7 cellular contexts compared by ENCODE assay signal in the genomic region with DNA sequence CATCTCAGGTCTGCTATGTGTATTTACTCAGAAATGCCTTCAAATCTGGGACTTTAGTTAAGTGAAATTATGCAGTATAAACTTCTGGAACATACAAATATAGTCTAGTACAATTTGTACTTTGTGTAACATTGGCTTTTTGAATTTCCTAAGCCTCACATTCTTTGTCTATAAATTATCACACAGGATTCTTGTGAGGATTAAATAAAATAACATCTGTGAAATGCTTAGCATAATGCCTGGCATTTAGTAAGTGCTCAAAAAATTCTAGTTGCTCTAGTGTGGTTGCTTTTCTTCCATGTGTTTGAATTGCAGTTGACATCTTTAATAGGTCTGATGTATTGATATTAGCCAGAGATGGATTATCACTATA. TPM values are rescaled to one million over a fixed set of nuclear protein-coding genes. Genes with fewer than 3 reads are reported as not detected.
DNase-seq lines count a peak whose midpoint lies in the region; TF ChIP-seq lines count a peak whose summit lies in the region.
"Had no signal": no experiment of that assay in that cellular context is flagged by ENCODE, and none has a peak within 500 bp of the region (broad histone marks: within the 10 kb centered on the region; RNA-seq: fewer than 3 reads in every experiment).

No MANE protein-coding gene starts in this region.

- peaks cover 79% of the 10 kb centered on the region for H3K79me2 ChIP-seq in OCI-LY7 (ENCODE audit: insufficient read depth, low read depth, low read length)
- H3K79me2 ChIP-seq in fibroblast of lung (ENCODE audit: control insufficient read depth, insufficient read depth, low read length): peaks cover 36% of the 10 kb centered on the region

- no peak overlapping the region; the same call in 1 of the 2 replicates for H2AFZ ChIP-seq in OCI-LY7 (ENCODE audit: low read length)
- peak overlapping the region; percentile 3 for H2AFZ ChIP-seq in fibroblast of lung (ENCODE audit: low read length)

- H3K4me1 ChIP-seq in OCI-LY7 (ENCODE audit: insufficient read depth, low read length, poor library complexity, severe bottlenecking) (peaks cover 26% of the 10 kb centered on the region), fibroblast of lung (ENCODE audit: control insufficient read depth, extremely low read depth, insufficient read depth, low read length) (no peaks in the 10 kb centered on the region)

- no peaks in the 10 kb centered on the region for H3K9me2 ChIP-seq in OCI-LY7 (ENCODE audit: insufficient read depth, low read length)

- no peak for TF ChIP-seq CTCF in OCI-LY7 (conservative IDR thresholded peaks at IDR 0.05; ENCODE audit: low read length)
- TF ChIP-seq CTCF in fibroblast of lung (conservative IDR thresholded peaks at IDR 0.05 in 1 of 2, IDR thresholded peaks at IDR 0.05 in 1 of 2; ENCODE audit: low read depth in 1 of 2, low read length in 2 of 2): no peak

- no TSS peak for BruUV-seq in OCI-LY7 (replicated peaks; lab: Mats Ljungman, UMichigan)

- H3K4me2 ChIP-seq in OCI-LY7 (ENCODE audit: low read length) (peak overlapping the region; percentile 89), fibroblast of lung (ENCODE audit: extremely low read depth, insufficient read depth, low read length) (no peak overlapping the region)

- CTCF ChIA-PET in OCI-LY7 (lab: Charles Lee; ENCODE audit: unreplicated experiment): no interaction called here

- intact Hi-C loops in OCI-LY7 (cut with micrococcal nuclease; ENCODE audit: unreplicated experiment): no loop called here

- H3K27ac ChIP-seq in OCI-LY7 (ENCODE audit: low read depth, low read length, poor library complexity, severe bottlenecking) (peak overlapping the region; percentile 92), fibroblast of lung (ENCODE audit: insufficient read depth, low read length) (no peak overlapping the region)

- no peaks in the 10 kb centered on the region for H4K20me1 ChIP-seq in OCI-LY7 (ENCODE audit: insufficient read depth, low read length)
- H4K20me1 ChIP-seq in fibroblast of lung (ENCODE audit: control insufficient read depth, extremely low read depth, insufficient read depth, low read length): no peaks in the 10 kb centered on the region

- H3K9me3 ChIP-seq in OCI-LY7 (ENCODE audit: low read length) (no peaks in the 10 kb centered on the region), fibroblast of lung (ENCODE audit: control insufficient read depth, insufficient read depth, low read depth, low read length) (no peaks in the 10 kb centered on the region)

- DNase-seq in EH (ENCODE audit: low read depth) (peak; percentile 20), OCI-LY7 (ENCODE audit: low spot score) (no peak), fibroblast of lung (ENCODE audit: low read depth in 2 of 2) (peak in 1 of 2 donors; percentile 19), anterior cingulate cortex (lab: John Stamatoyannopoulos, UW) (no peak), dermis blood vessel endothelial cell (no peak)
- DNase-seq: activated effector memory CD4-positive, alpha-beta T cell treated with Interleukin-2 at 50 U/mL for 16 hours; DMS 273 treated with DMSO at 0.1 percent for 48 hours had no signal

- H3K9ac ChIP-seq in fibroblast of lung (ENCODE audit: insufficient read depth, low read length): no peak overlapping the region

- H3K36me3 ChIP-seq in OCI-LY7 (ENCODE audit: insufficient read depth, low read length) (peaks cover 59% of the 10 kb centered on the region), fibroblast of lung (ENCODE audit: control insufficient read depth, insufficient read depth, low read length) (no peaks in the 10 kb centered on the region)

- H3K4me3 ChIP-seq in OCI-LY7 (ENCODE audit: low read depth, low read length, poor library complexity, severe bottlenecking) (peak overlapping the region; percentile 90), fibroblast of lung (replicated peaks in 1 of 4; ENCODE audit: control extremely low read depth in 1 of 4, insufficient read depth in 1 of 4, low read depth in 3 of 4, low read length in 4 of 4) (no peak overlapping the region)

- POLR2A ChIA-PET in OCI-LY7 (lab: Charles Lee): interaction anchor here (0.7 to 9.6 kb wide), 5 partner anchors 14 to 45 kb away, joined by 3 to 197 read pairs (median 16); a partner anchor contains a TSS

- no peaks in the 10 kb centered on the region for H3K27me3 ChIP-seq in fibroblast of lung (ENCODE audit: control insufficient read depth, insufficient read depth, low read length)

RNA-seq across cellular contexts. Expression of a gene that starts 2.6 kb away (rescaled TPM):
- total RNA-seq in OCI-LY7 (2014; rRNA removed; shearing (Covaris generic)): 44.1 and 63.2 TPM in 2 replicates
- 107 and 112 TPM in 2 replicates for total RNA-seq in OCI-LY7 (2022)
- 1.3 and 19.7 TPM in 2 replicates for total RNA-seq in fibroblast of lung
- polyA plus RNA-seq in fibroblast of lung: 5.6 and 25.1 TPM in 2 replicates
- 3.5 and 20.9 TPM in 2 replicates for polyA plus RNA-seq in fibroblast of lung (2012)
- polyA minus RNA-seq in fibroblast of lung (ENCODE audit: low replicate concordance): 0.16 and 0.33 TPM in 2 replicates
- 16.2 and 60.2 TPM in 2 replicates for total RNA-seq in dermis blood vessel endothelial cell

RNA-seq across cellular contexts. Expression of a gene that starts 3.1 kb away (rescaled TPM):
- total RNA-seq in OCI-LY7 (2014; rRNA removed; shearing (Covaris generic)): 30.0 and 59.0 TPM in 2 replicates
- 64.6 and 67.6 TPM in 2 replicates for total RNA-seq in OCI-LY7 (2022)
- 6.4 and 7.4 TPM in 2 replicates for total RNA-seq in fibroblast of lung
- polyA plus RNA-seq in fibroblast of lung: 5.4 and 5.9 TPM in 2 replicates
- 14.5 and 19.9 TPM in 2 replicates for polyA plus RNA-seq in fibroblast of lung (2012)
- polyA minus RNA-seq in fibroblast of lung (ENCODE audit: low replicate concordance): 0.20 and 0.41 TPM in 2 replicates
- total RNA-seq in dermis blood vessel endothelial cell: 2.9 and 7.6 TPM in 2 replicates

RNA-seq across cellular contexts. Expression of a gene that starts 25.7 kb away (rescaled TPM):
- 83.0 and 93.5 TPM in 2 replicates for total RNA-seq in OCI-LY7 (2014; rRNA removed; shearing (Covaris generic))
- total RNA-seq in OCI-LY7 (2022) (118 and 145 TPM in 2 replicates), fibroblast of lung (449 and 600 TPM in 2 replicates), dermis blood vessel endothelial cell (379 and 441 TPM in 2 replicates)
- 173 and 210 TPM in 2 replicates for polyA plus RNA-seq in fibroblast of lung
- 143 and 171 TPM in 2 replicates for polyA plus RNA-seq in fibroblast of lung (2012)
- 85.4 and 99.1 TPM in 2 replicates for polyA minus RNA-seq in fibroblast of lung (ENCODE audit: low replicate concordance)

RNA-seq across cellular contexts. Expression of a gene that starts 42.4 kb away (rescaled TPM):
- total RNA-seq in OCI-LY7 (2014; rRNA removed; shearing (Covaris generic)): 32.3 and 35.0 TPM in 2 replicates
- total RNA-seq in OCI-LY7 (2022) (52.5 and 55.6 TPM in 2 replicates), fibroblast of lung (136 and 160 TPM in 2 replicates), dermis blood vessel endothelial cell (89.9 and 107 TPM in 2 replicates)
- 93.6 and 116 TPM in 2 replicates for polyA plus RNA-seq in fibroblast of lung
- 70.4 and 85.8 TPM in 2 replicates for polyA plus RNA-seq in fibroblast of lung (2012)
- 11.1 and 14.9 TPM in 2 replicates for polyA minus RNA-seq in fibroblast of lung (ENCODE audit: low replicate concordance)
